In genomic region chr5:74869414-74869813, GRCh38 we compare ENCODE assay signal across 10 cellular contexts. TPM values are rescaled to one million over a fixed set of nuclear protein-coding genes. Genes with fewer than 3 reads are reported as not detected.
DNase-seq lines count a peak whose midpoint lies in the region; ATAC-seq, FAIRE-seq and TF ChIP-seq lines count a peak whose summit lies in the region.
"Not testable (repeated sequence)": the region's sequence is repeated elsewhere in the genome, so short reads cannot be mapped to it uniquely, and the experiment has no call there.
"Had no signal": no experiment of that assay in that cellular context is flagged by ENCODE, and none has a peak within 500 bp of the region (broad histone marks: within the 10 kb centered on the region; RNA-seq: fewer than 3 reads in every experiment).

No MANE protein-coding gene starts in this region.

- H2AK5ac ChIP-seq in mesendoderm (ENCODE audit: low read length); neuronal stem cell (ENCODE audit: low read depth, low read length): not testable (repeated sequence)

- H3K79me2 ChIP-seq in mesendoderm (ENCODE audit: control insufficient read depth, insufficient read depth, low read length): peaks cover 15% of the 10 kb centered on the region

- peak overlapping the region; percentile 96 for H3K4ac ChIP-seq in mesendoderm (ENCODE audit: low read depth, low read length)
- H3K4ac ChIP-seq in neuronal stem cell (ENCODE audit: low read length): not testable (repeated sequence)

- not testable (repeated sequence) for H4K8ac ChIP-seq in mesendoderm (ENCODE audit: low read depth, low read length); neuronal stem cell (ENCODE audit: low read depth, low read length)

- peak; percentile 80 for FAIRE-seq in GM12891 (lab: Jason Lieb, UNC)

- TF ChIP-seq POLR2A in GM12891 (IDR thresholded peaks at IDR 0.05; ENCODE audit: low read depth, low read length): not testable (repeated sequence)

- H3K4me3 ChIP-seq in SJCRH30; epithelial cell of esophagus (ENCODE audit: low read length); mesendoderm (ENCODE audit: low read length); neuronal stem cell (ENCODE audit: low read length in 2 of 2): not testable (repeated sequence)

- not testable (repeated sequence) for H3K36me3 Mint-ChIP-seq in activated T-helper 17 cell treated with anti-CD3 and anti-CD28 coated beads, Interleukin-2, amount 50 U/mL, for 72 hours (ENCODE audit: low read depth)

- H3K27ac ChIP-seq in SJCRH30; neuronal stem cell (replicated peaks; ENCODE audit: low read length): not testable (repeated sequence)
- peak overlapping the region; percentile 20 for H3K27ac ChIP-seq in mesendoderm (ENCODE audit: low read depth, low read length)

- H3K9me3 Mint-ChIP-seq in activated T-helper 17 cell treated with anti-CD3 and anti-CD28 coated beads, Interleukin-2, amount 50 U/mL, for 72 hours: not testable (repeated sequence)

- in situ Hi-C loops in KBM-7 (cut with MboI; ENCODE audit: low pct_unique_long_range_greater_than_20kb, low sequenced_read_pairs): not testable (repeated sequence)

- not testable (repeated sequence) for H3K79me1 ChIP-seq in mesendoderm (ENCODE audit: low read length); neuronal stem cell (ENCODE audit: low read depth, low read length)

- H2BK15ac ChIP-seq in mesendoderm (replicated peaks; ENCODE audit: low read depth): peak overlapping the region; percentile 99
- H2BK15ac ChIP-seq in neuronal stem cell (ENCODE audit: low read length): not testable (repeated sequence)

- not testable (repeated sequence) for H3K14ac ChIP-seq in neuronal stem cell (ENCODE audit: low read length)

- not testable (repeated sequence) for TF ChIP-seq CTCF in epithelial cell of esophagus (IDR thresholded peaks at IDR 0.05; ENCODE audit: insufficient read depth, low read depth, low read length, missing control alignments)

- H3K27me3 ChIP-seq in SJCRH30; mesendoderm (ENCODE audit: insufficient read depth, low read length, poor library complexity); neuronal stem cell (ENCODE audit: control insufficient read depth in 3 of 3, insufficient read depth in 3 of 3, low read depth in 1 of 3, low read length in 3 of 3): not testable (repeated sequence)

- not testable (repeated sequence) for H2AFZ ChIP-seq in neuronal stem cell (ENCODE audit: low read length)

- peak overlapping the region; percentile 40 for H3K56ac ChIP-seq in mesendoderm (ENCODE audit: low read length)

- H3K9ac ChIP-seq in mesendoderm (ENCODE audit: low read length); neuronal stem cell (ENCODE audit: low read depth, low read length, poor library complexity): not testable (repeated sequence)

- not testable (repeated sequence) for H4K91ac ChIP-seq in neuronal stem cell (ENCODE audit: low read depth, low read length, poor library complexity)

- peak overlapping the region; percentile 31 for H2BK5ac ChIP-seq in mesendoderm (ENCODE audit: low read length)
- H2BK5ac ChIP-seq in neuronal stem cell (ENCODE audit: low read length): not testable (repeated sequence)

- H2BK12ac ChIP-seq in neuronal stem cell (ENCODE audit: low read length): not testable (repeated sequence)

- not testable (repeated sequence) for DNase-seq in GM12891 (ENCODE audit: insufficient read length, low spot score); mesendoderm; neuronal stem cell (ENCODE audit: low spot score)
- peak; percentile 23 for DNase-seq in KBM-7
- peak; percentile 27 to 46 for DNase-seq in SJCRH30
- DNase-seq in epithelial cell of esophagus (ENCODE audit: low read depth): peak; percentile 31
- peak; percentile 8 for DNase-seq in stimulated activated naive CD8-positive, alpha-beta T cell treated with anti-CD3 and anti-CD28 coated beads, Interleukin-15, Interleukin-2, amounts not matched to agents 100 U/mL and 50 U/mL, for 24 hours

- peak overlapping the region; percentile 95 for H3K18ac ChIP-seq in mesendoderm (ENCODE audit: low read length)
- peak overlapping the region; percentile 28 for H3K18ac ChIP-seq in neuronal stem cell (ENCODE audit: low read length)

- H3K4me2 ChIP-seq in mesendoderm (ENCODE audit: low read length); neuronal stem cell (ENCODE audit: insufficient read depth, low read length, poor library complexity, severe bottlenecking): not testable (repeated sequence)

- peak overlapping the region; percentile 48 for H3K4me3 Mint-ChIP-seq in activated T-helper 17 cell treated with anti-CD3 and anti-CD28 coated beads, Interleukin-2, amount 50 U/mL, for 72 hours

- H3K4me1 ChIP-seq in SJCRH30: peaks cover 20% of the 10 kb centered on the region; the same call in 1 of the 2 replicates
- not testable (repeated sequence) for H3K4me1 ChIP-seq in mesendoderm (ENCODE audit: control insufficient read depth, low read depth, low read length); neuronal stem cell (ENCODE audit: control insufficient read depth in 2 of 2, insufficient read depth in 1 of 2, low read depth in 1 of 2, low read length in 2 of 2)

- H3K27me3 Mint-ChIP-seq in activated T-helper 17 cell treated with anti-CD3 and anti-CD28 coated beads, Interleukin-2, amount 50 U/mL, for 72 hours: not testable (repeated sequence)

- no CpG with 5 or more reads among the region's 10 CpGs for WGBS in mesendoderm (ENCODE audit: extremely low coverage, insufficient coverage, low lambda C conversion rate)
- no CpG with 5 or more reads among the region's 10 CpGs for WGBS in neuronal stem cell (ENCODE audit: extremely low coverage in 2 of 2, insufficient read length in 2 of 2, insufficient replicate concordance in 1 of 2), 2 donors

- H2BK120ac ChIP-seq in mesendoderm (ENCODE audit: low read depth, low read length): peak overlapping the region; percentile 69
- not testable (repeated sequence) for H2BK120ac ChIP-seq in neuronal stem cell (ENCODE audit: low read depth, low read length)

- H4K5ac ChIP-seq in mesendoderm (ENCODE audit: low read length): not testable (repeated sequence)

- not testable (repeated sequence) for H3K23ac ChIP-seq in mesendoderm (ENCODE audit: low read length); neuronal stem cell (ENCODE audit: low read depth, low read length, poor library complexity)

- not testable (repeated sequence) for H3K27ac Mint-ChIP-seq in activated T-helper 17 cell treated with anti-CD3 and anti-CD28 coated beads, Interleukin-2, amount 50 U/mL, for 72 hours

- not testable (repeated sequence) for ATAC-seq in activated T-helper 17 cell treated with anti-CD3 and anti-CD28 coated beads, Interleukin-2, amount 50 U/mL, for 72 hours (replicated peaks); stimulated activated naive CD8-positive, alpha-beta T cell treated with anti-CD3 and anti-CD28 coated beads, Interleukin-15, Interleukin-2, amounts not matched to agents 100 U/mL and 50 U/mL, for 24 hours

- peaks cover 10% of the 10 kb centered on the region for H3K4me1 Mint-ChIP-seq in activated T-helper 17 cell treated with anti-CD3 and anti-CD28 coated beads, Interleukin-2, amount 50 U/mL, for 72 hours

- not testable (repeated sequence) for H3K9me3 ChIP-seq in SJCRH30 (replicated peaks); neuronal stem cell (replicated peaks in 1 of 2; ENCODE audit: control insufficient read depth in 2 of 2, insufficient read depth in 1 of 2, low read depth in 1 of 2, low read length in 2 of 2)

- not testable (repeated sequence) for H3K36me3 ChIP-seq in SJCRH30; mesendoderm (ENCODE audit: control insufficient read depth, insufficient read depth, low read length); neuronal stem cell (replicated peaks in 1 of 2; ENCODE audit: control insufficient read depth in 2 of 2, insufficient read depth in 2 of 2, low read length in 2 of 2)

RNA-seq across cellular contexts. Expression of gene FAM169A, which starts 3.2 kb away (rescaled TPM):
- polyA plus RNA-seq in GM12891 (2012; ENCODE audit: low read depth, missing spikeins): 5.8 TPM
- total RNA-seq in SJCRH30 (2014; rRNA removed; shearing (Covaris generic)): 14.4 and 17.9 TPM in 2 replicates
- 10 to 100 TPM; 12.0 to 12.8 TPM for total RNA-seq in activated T-helper 17 cell treated with anti-CD3 and anti-CD28 coated beads, Interleukin-2, amount 50 U/mL, for 72 hours
- 25.3 TPM for polyA plus RNA-seq in mesendoderm (2013, experiment 1 of 2)
- polyA plus RNA-seq in mesendoderm (2013, experiment 2 of 2): 24.4 TPM
- polyA plus RNA-seq in neuronal stem cell (2013, experiment 1 of 2): 8.3 TPM
- polyA plus RNA-seq in neuronal stem cell (2013, experiment 2 of 2): 9.0 TPM
- total RNA-seq: OCI-LY7 had no signal
- polyA plus RNA-seq: CD14-positive monocyte had no signal
